11 cellular contexts compared by ENCODE assay signal in genomic region chr20:36845288-36845969, GRCh38. TPM values are rescaled to one million over a fixed set of nuclear protein-coding genes. Genes with fewer than 3 reads are reported as not detected.
DNase-seq lines count a peak whose midpoint lies in the region; TF ChIP-seq lines count a peak whose summit lies in the region.
"Had no signal": no experiment of that assay in that cellular context is flagged by ENCODE, and none has a peak within 500 bp of the region (broad histone marks: within the 10 kb centered on the region; RNA-seq: fewer than 3 reads in every experiment).

No MANE protein-coding gene starts in this region.

- peak overlapping the region; percentile 65 to 89 (median 74) for H3K9ac ChIP-seq in BLaER1 treated with 17β-estradiol and CSF1 and Interleukin-3, amounts not matched to agents 10 nM and 100 nM

- H3K4me3 ChIP-seq in BLaER1 treated with 17β-estradiol and CSF1 and Interleukin-3, amounts not matched to agents 10 nM and 100 nM, result peak overlapping the region in 5 of 10 experiments; percentile 11 to 41 (median 21); a peak in 5 of 20 replicates
- H3K4me3 ChIP-seq in osteoblast (ENCODE audit: insufficient read depth, low read length), result no peak overlapping the region

- no peaks in the 10 kb centered on the region for H3K36me3 Mint-ChIP-seq in activated CD4-positive, alpha-beta T cell treated with anti-CD3 and anti-CD28 coated beads, Interleukin-2, amount 10 ng/mL, durations not matched to agents 7 days and 5 days (ENCODE audit: low read depth)
- H3K36me3 Mint-ChIP-seq: CD8-positive, alpha-beta T cell had no signal

- peaks cover 4% of the 10 kb centered on the region for H3K27me3 Mint-ChIP-seq in activated CD4-positive, alpha-beta T cell treated with anti-CD3 and anti-CD28 coated beads, Interleukin-2, amount 10 ng/mL, durations not matched to agents 7 days and 5 days
- H3K27me3 Mint-ChIP-seq: central memory CD8-positive, alpha-beta T cell had no signal

- H3K4me3 Mint-ChIP-seq in activated CD4-positive, alpha-beta T cell treated with anti-CD3 and anti-CD28 coated beads, Interleukin-2, amount 10 ng/mL, durations not matched to agents 7 days and 5 days, result no peak overlapping the region
- H3K4me3 Mint-ChIP-seq: CD8-positive, alpha-beta T cell; central memory CD8-positive, alpha-beta T cell had no signal

- H3K36me3 ChIP-seq in BLaER1 treated with 17β-estradiol and CSF1 and Interleukin-3, amounts not matched to agents 10 nM and 100 nM, result peaks cover 0 to 7% (median under 1%) of the 10 kb centered on the region in 11 experiments; a peak in 7 of 22 replicates
- H3K36me3 ChIP-seq in osteoblast (ENCODE audit: insufficient read depth, low read length), result no peaks in the 10 kb centered on the region

- H3K4me2 ChIP-seq in BLaER1 treated with 17β-estradiol and CSF1 and Interleukin-3, amounts not matched to agents 10 nM and 100 nM, result peak overlapping the region; percentile 78 to 95 (median 84)
- H3K4me2 ChIP-seq in osteoblast (ENCODE audit: insufficient read depth, low read length), result no peak overlapping the region

- no peaks in the 10 kb centered on the region for H3K9me3 Mint-ChIP-seq in activated CD4-positive, alpha-beta T cell treated with anti-CD3 and anti-CD28 coated beads, Interleukin-2, amount 10 ng/mL, durations not matched to agents 7 days and 5 days
- H3K9me3 Mint-ChIP-seq: CD8-positive, alpha-beta T cell; central memory CD8-positive, alpha-beta T cell had no signal

- H3K9me3 ChIP-seq in BLaER1 treated with 17β-estradiol and CSF1 and Interleukin-3, amounts not matched to agents 10 nM and 100 nM (replicated peaks in 1 of 11), result peaks cover 0 to 3% (median under 1%) of the 10 kb centered on the region in 11 experiments; a peak in 9 of 22 replicates
- no peaks in the 10 kb centered on the region for H3K9me3 ChIP-seq in osteoblast (ENCODE audit: low read depth, low read length)

- no peaks in the 10 kb centered on the region for H3K27me3 ChIP-seq in BLaER1 treated with 17β-estradiol and CSF1 and Interleukin-3, amounts not matched to agents 10 nM and 100 nM
- no peaks in the 10 kb centered on the region for H3K27me3 ChIP-seq in osteoblast (ENCODE audit: insufficient read depth, low read length)

- H3K27ac ChIP-seq in BLaER1 treated with 17β-estradiol and CSF1 and Interleukin-3, amounts not matched to agents 10 nM and 100 nM, result peak overlapping the region; percentile 69 to 98 (median 95)
- peak overlapping the region; percentile 96 for H3K27ac ChIP-seq in osteoblast (ENCODE audit: low read depth, low read length)

- H3K79me2 ChIP-seq in osteoblast (ENCODE audit: insufficient read depth, low read length), result peaks cover 79% of the 10 kb centered on the region

- peaks cover 93 to 100% (median 98%) of the 10 kb centered on the region in 10 experiments for H3K4me1 ChIP-seq in BLaER1 treated with 17β-estradiol and CSF1 and Interleukin-3, amounts not matched to agents 10 nM and 100 nM
- H3K4me1 ChIP-seq in osteoblast (ENCODE audit: insufficient read depth, low read length), result peaks cover 56% of the 10 kb centered on the region

- peaks cover 0 to 11% (median 0%) of the 10 kb centered on the region in 11 experiments; a peak in 5 of 22 replicates for H4K20me1 ChIP-seq in BLaER1 treated with 17β-estradiol and CSF1 and Interleukin-3, amounts not matched to agents 10 nM and 100 nM
- H4K20me1 ChIP-seq in osteoblast (ENCODE audit: insufficient read depth, low read length), result no peaks in the 10 kb centered on the region

- POLR2A ChIA-PET in activated CD4-positive, alpha-beta T cell treated with anti-CD3 and anti-CD28 coated beads, Interleukin-2, amount 10 ng/mL, durations not matched to agents 7 days and 5 days (lab: Charles Lee), result no interaction called here

- DNase-seq in NCI-H146 treated with DMSO at 0.1 percent for 48 hours (lab: John Stamatoyannopoulos, UW; ENCODE audit: unreplicated experiment), result peak; percentile 81
- DNase-seq in epidermal melanocyte (ENCODE audit: insufficient read length, low spot score), result peak; percentile 43
- peak; percentile 64 for DNase-seq in osteoblast (ENCODE audit: insufficient read length, low spot score, missing footprints)
- no peak for DNase-seq in DMS 273 treated with DMSO at 0.1 percent for 48 hours (lab: John Stamatoyannopoulos, UW)
- DNase-seq in AG08395 (ENCODE audit: low spot score), result no peak
- DNase-seq in AML-193 (lab: John Stamatoyannopoulos, UW), result no peak
- DNase-seq in activated CD4-positive, alpha-beta T cell treated with anti-CD3 and anti-CD28 coated beads, Interleukin-2, amount 10 ng/mL, durations not matched to agents 7 days and 5 days, result no peak
- DNase-seq: CD8-positive, alpha-beta T cell; stimulated activated CD4-positive, alpha-beta T cell treated with anti-CD3 and anti-CD28 coated beads, Interleukin-4, amount 100 ng/mL, for 24 hours had no signal

- peaks cover 24% of the 10 kb centered on the region for H3K4me1 Mint-ChIP-seq in activated CD4-positive, alpha-beta T cell treated with anti-CD3 and anti-CD28 coated beads, Interleukin-2, amount 10 ng/mL, durations not matched to agents 7 days and 5 days

- H2AFZ ChIP-seq in osteoblast (ENCODE audit: low read length), result no peak overlapping the region

- TF ChIP-seq CTCF in osteoblast (IDR thresholded peaks at IDR 0.05; ENCODE audit: extremely low read depth, low read depth, low read length), result no peak

- CTCF ChIA-PET in activated CD4-positive, alpha-beta T cell treated with anti-CD3 and anti-CD28 coated beads, Interleukin-2, amount 10 ng/mL, durations not matched to agents 7 days and 5 days (lab: Charles Lee), result interaction anchor here (1.1 to 4.4 kb wide), 3 partner anchors 8 to 37 kb away, joined by 3 to 29 read pairs (median 5); no protein-coding TSS in a partner anchor

- no peak overlapping the region for H3K27ac Mint-ChIP-seq in activated CD4-positive, alpha-beta T cell treated with anti-CD3 and anti-CD28 coated beads, Interleukin-2, amount 10 ng/mL, durations not matched to agents 7 days and 5 days
- H3K27ac Mint-ChIP-seq: CD8-positive, alpha-beta T cell had no signal

RNA-seq across cellular contexts. Expression of gene TLDC2, which starts 30.5 kb away (rescaled TPM):
- not detected in 2 replicates for total RNA-seq in osteoblast
- total RNA-seq in activated CD4-positive, alpha-beta T cell treated with anti-CD3 and anti-CD28 coated beads, Interleukin-2, amount 10 ng/mL, durations not matched to agents 7 days and 5 days, result not detected
- total RNA-seq: CD8-positive, alpha-beta T cell had no signal

Comparison
In these comparisons a context has a peak if more than half of its experiments do, and no peak if none do; other contexts are left out.
1. DNase-seq: peak in NCI-H146 treated with DMSO at 0.1 percent for 48 hours (single experiment), epidermal melanocyte (single experiment) and osteoblast (single experiment); none in DMS 273 treated with DMSO at 0.1 percent for 48 hours (single experiment), AG08395 (single experiment), AML-193 (0 of 2) and activated CD4-positive, alpha-beta T cell treated with anti-CD3 and anti-CD28 coated beads, Interleukin-2, amount 10 ng/mL, durations not matched to agents 7 days and 5 days (single experiment).